Comparison of ENCODE assay signal across 1 cellular context in the genomic region with DNA sequence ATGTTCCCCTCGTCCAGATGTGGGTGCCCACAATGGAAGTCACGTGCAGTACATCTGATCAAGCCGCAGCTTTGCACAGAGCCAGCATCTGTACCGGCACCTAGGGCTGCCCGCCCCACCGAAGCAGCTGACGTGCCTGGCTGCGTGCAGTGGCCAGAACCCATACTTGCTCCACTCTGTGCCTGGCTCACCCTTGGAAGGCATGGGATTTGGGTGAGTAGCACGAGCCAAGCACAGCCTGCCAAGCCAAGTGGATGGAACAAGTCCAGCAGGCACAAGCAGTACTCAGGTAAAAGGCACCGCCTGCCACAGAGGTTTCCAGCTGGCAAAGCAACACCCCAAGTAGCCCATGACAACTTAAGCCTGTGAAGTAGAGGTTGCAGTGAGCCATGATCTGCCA.
TF ChIP-seq lines count a peak whose summit lies in the region.

No MANE protein-coding gene starts in this region.

TF ChIP-seq in HepG2, 621 proteins besides CTCF, POLR2A, EP300 and RAD21 (continued from another document):
- TF ChIP-seq, protein P1, sequence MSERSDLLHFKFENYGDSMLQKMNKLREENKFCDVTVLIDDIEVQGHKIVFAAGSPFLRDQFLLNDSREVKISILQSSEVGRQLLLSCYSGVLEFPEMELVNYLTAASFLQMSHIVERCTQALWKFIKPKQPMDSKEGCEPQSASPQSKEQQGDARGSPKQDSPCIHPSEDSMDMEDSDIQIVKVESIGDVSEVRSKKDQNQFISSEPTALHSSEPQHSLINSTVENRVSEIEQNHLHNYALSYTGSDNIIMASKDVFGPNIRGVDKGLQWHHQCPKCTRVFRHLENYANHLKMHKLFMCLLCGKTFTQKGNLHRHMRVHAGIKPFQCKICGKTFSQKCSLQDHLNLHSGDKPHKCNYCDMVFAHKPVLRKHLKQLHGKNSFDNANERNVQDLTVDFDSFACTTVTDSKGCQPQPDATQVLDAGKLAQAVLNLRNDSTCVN (CRISPR knock-in tag; IDR thresholded peaks at IDR 0.05; ENCODE audit: borderline replicate concordance) = no peak
- no peak for TF ChIP-seq NR1H2 (CRISPR knock-in tag; IDR thresholded peaks at IDR 0.05; ENCODE audit: borderline replicate concordance, low read depth)
- no peak for TF ChIP-seq ZNF367 (CRISPR knock-in tag; IDR thresholded peaks at IDR 0.05; ENCODE audit: borderline replicate concordance)
- no peak for TF ChIP-seq PAX8 (CRISPR knock-in tag; IDR thresholded peaks at IDR 0.05; ENCODE audit: borderline replicate concordance)
- no peak for TF ChIP-seq THYN1 (CRISPR knock-in tag; IDR thresholded peaks at IDR 0.05; ENCODE audit: borderline replicate concordance, low read depth)
- TF ChIP-seq SP140L (CRISPR knock-in tag; IDR thresholded peaks at IDR 0.05; ENCODE audit: borderline replicate concordance) = no peak
